8 cellular contexts compared by ENCODE assay signal in the genomic region with DNA sequence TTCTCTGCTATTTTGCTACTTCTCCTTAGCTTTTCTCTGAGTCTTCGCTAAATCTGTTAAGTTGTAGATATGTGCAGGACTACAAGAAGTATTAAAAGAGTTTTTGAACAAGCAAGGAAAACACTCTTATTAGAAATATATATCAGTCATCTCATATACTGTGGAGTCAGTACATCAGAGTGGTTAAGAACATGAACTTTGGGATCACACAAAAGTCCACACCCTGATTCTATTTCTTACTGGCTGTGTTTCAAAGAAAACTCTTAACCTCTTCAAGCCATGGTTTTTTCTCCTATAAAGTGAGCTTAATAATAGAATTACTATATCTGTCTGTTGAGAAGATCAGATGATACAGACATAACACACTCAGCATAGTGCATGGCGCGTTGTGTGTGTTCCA. TPM values are rescaled to one million over a fixed set of nuclear protein-coding genes. Genes with fewer than 3 reads are reported as not detected.
"Had no signal": no experiment of that assay in that cellular context is flagged by ENCODE, and none has a peak within 500 bp of the region (broad histone marks: within the 10 kb centered on the region; RNA-seq: fewer than 3 reads in every experiment).

No MANE protein-coding gene starts in this region.

- ATAC-seq: GM23338, HepG2 had no signal

- H3K27ac ChIP-seq: HL-60 had no signal

- DNase-seq: H9, HCEC 1CT, KBM-7 had no signal

- H3K4me3 ChIP-seq: GM23338 had no signal

RNA-seq across cellular contexts. Expression of a gene that starts 29.5 kb away (rescaled TPM):
- total RNA-seq: GM23338, H1, H9, HepG2 had no signal

RNA-seq across cellular contexts. Expression of a gene that starts 51.2 kb away (rescaled TPM):
- total RNA-seq: GM23338, H1, H9, HepG2, HT1080 had no signal
